11 cellular contexts compared by ENCODE assay signal in the genomic region with DNA sequence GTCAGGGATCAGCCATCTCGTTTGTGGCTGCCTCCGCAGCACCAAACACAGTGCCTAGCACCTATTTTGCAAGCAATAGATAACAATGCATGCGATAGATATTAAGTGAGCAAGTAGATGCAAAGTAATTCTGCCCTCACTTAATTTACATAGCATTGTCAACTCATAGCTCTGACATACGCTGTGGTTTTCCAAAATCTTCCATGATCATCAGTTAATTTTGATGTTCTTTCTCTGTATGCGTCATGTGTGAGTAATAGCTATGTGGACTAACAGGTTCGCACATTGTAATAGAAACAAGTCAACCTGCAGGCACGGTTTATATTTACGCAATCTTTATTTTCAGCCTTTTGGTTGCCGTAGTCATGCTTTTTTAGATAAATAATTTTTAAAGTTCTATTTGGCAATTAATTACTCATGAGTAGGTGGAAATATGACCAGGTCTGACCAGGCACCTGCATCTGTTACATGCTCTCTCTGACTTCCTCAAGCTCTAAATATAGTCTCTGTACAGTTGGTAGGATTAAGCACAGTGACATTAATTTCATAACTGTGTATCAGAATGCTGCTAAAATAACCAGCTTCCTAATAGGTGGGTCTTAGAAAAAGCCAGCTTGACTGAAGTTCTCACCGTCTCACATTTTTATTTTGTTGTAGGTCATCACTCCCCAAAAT. TPM values are rescaled to one million over a fixed set of nuclear protein-coding genes. Genes with fewer than 3 reads are reported as not detected.
DNase-seq lines count a peak whose midpoint lies in the region; ATAC-seq and TF ChIP-seq lines count a peak whose summit lies in the region.
"Had no signal": no experiment of that assay in that cellular context is flagged by ENCODE, and none has a peak within 500 bp of the region (broad histone marks: within the 10 kb centered on the region; RNA-seq: fewer than 3 reads in every experiment).

No MANE protein-coding gene starts in this region.

- 50 to 59% methylated on average over 10 of the region's 10 CpGs for WGBS in esophagus, 2 donors

- no peaks in the 10 kb centered on the region for H3K27me3 ChIP-seq in HCT116 (ENCODE audit: insufficient read depth, low read length)
- no peaks in the 10 kb centered on the region for H3K27me3 ChIP-seq in OCI-LY1 (ENCODE audit: insufficient read depth, low read length)
- H3K27me3 ChIP-seq in esophagus (ENCODE audit: control insufficient read depth in 1 of 2, insufficient read depth in 2 of 2, low read length in 2 of 2) = no peaks in the 10 kb centered on the region
- no peaks in the 10 kb centered on the region for H3K27me3 ChIP-seq in skeletal muscle tissue (ENCODE audit: control insufficient read depth in 3 of 3, insufficient read depth in 3 of 3, low read length in 3 of 3)
- H3K27me3 ChIP-seq in A673 (replicated peaks; ENCODE audit: insufficient read depth, low read depth, low read length, poor library complexity) = no peaks in the 10 kb centered on the region

- H3K79me2 ChIP-seq in HCT116 (ENCODE audit: insufficient read depth, low read length) (no peaks in the 10 kb centered on the region), OCI-LY1 (ENCODE audit: insufficient read depth, low read length) (no peaks in the 10 kb centered on the region)

- H3K9ac ChIP-seq in HCT116 (ENCODE audit: low read length) (0 out of 2 replicates have a peak overlapping the region, but pooled peaks have one; percentile 10), OCI-LY1 (ENCODE audit: low read length) (no peak overlapping the region), skeletal muscle tissue (ENCODE audit: low read depth in 1 of 3, low read length in 3 of 3) (no peak overlapping the region)

- H3K4me2 ChIP-seq in HCT116 (ENCODE audit: low read length) (peak overlapping the region; percentile 80), OCI-LY1 (ENCODE audit: low read length) (peak overlapping the region; percentile 16; the same call in 1 of the 2 replicates)

- peak; percentile 82 for ATAC-seq in HCT116
- ATAC-seq in GM21619 (IDR thresholded peaks at IDR 0.05; ENCODE audit: unreplicated experiment) = no peak
- no peak for ATAC-seq in HG02870 (IDR thresholded peaks at IDR 0.05; ENCODE audit: unreplicated experiment)

- H3K9me2 ChIP-seq in HCT116 (ENCODE audit: insufficient read depth) (no peaks in the 10 kb centered on the region), OCI-LY1 (ENCODE audit: low read depth, low read length) (no peaks in the 10 kb centered on the region)

- H3K36me3 ChIP-seq in HCT116 (ENCODE audit: control insufficient read depth in 1 of 2, insufficient read depth in 2 of 2, low read length in 2 of 2) (no peaks in the 10 kb centered on the region), OCI-LY1 (ENCODE audit: insufficient read depth, low read length) (peaks cover 45% of the 10 kb centered on the region), esophagus (ENCODE audit: control insufficient read depth in 2 of 2, insufficient read depth in 2 of 2, low read length in 1 of 2) (peaks cover 4 to 6% of the 10 kb centered on the region in 2 donors), skeletal muscle tissue (ENCODE audit: control insufficient read depth in 3 of 3, insufficient read depth in 3 of 3, low read length in 3 of 3) (peaks cover 16 to 38% (median 36%) of the 10 kb centered on the region in 3 donors), A673 (ENCODE audit: insufficient read depth, low read length, poor library complexity, severe bottlenecking) (no peaks in the 10 kb centered on the region)

- H4K20me1 ChIP-seq in HCT116 (ENCODE audit: insufficient read depth) (no peaks in the 10 kb centered on the region), OCI-LY1 (ENCODE audit: insufficient read depth, low read length) (no peaks in the 10 kb centered on the region)

- POLR2A ChIA-PET in HCT116 (lab: Charles Lee) = interaction anchor here (1.3 kb wide), 1 partner anchor 14 kb away, joined by 3 read pairs; no protein-coding TSS in a partner anchor
- POLR2A ChIA-PET in A673 (lab: Charles Lee; ENCODE audit: low non-redundant PET) = no interaction called here

- H3K4me1 ChIP-seq in HCT116 (ENCODE audit: control insufficient read depth in 1 of 2, insufficient read depth in 2 of 2, low read length in 2 of 2) (peaks cover 23 to 34% of the 10 kb centered on the region in 2 experiments), OCI-LY1 (ENCODE audit: insufficient read depth, low read length, severe bottlenecking) (peaks cover 42% of the 10 kb centered on the region), esophagus (ENCODE audit: control insufficient read depth in 2 of 2, insufficient read depth in 2 of 2, low read length in 1 of 2) (peaks cover 0 to 2% of the 10 kb centered on the region in 2 donors), skeletal muscle tissue (ENCODE audit: control insufficient read depth in 3 of 3, insufficient read depth in 3 of 3, low read length in 3 of 3) (peaks cover 14 to 36% (median 26%) of the 10 kb centered on the region in 3 donors), A673 (ENCODE audit: insufficient read depth, low read length, poor library complexity, severe bottlenecking) (no peaks in the 10 kb centered on the region)

- H3K27ac ChIP-seq in HCT116 (ENCODE audit: low read depth, low read length) (peak overlapping the region; percentile 18; the same call in 1 of the 2 replicates), OCI-LY1 (ENCODE audit: low read depth, low read length, poor library complexity, severe bottlenecking) (peak overlapping the region; percentile 62), esophagus (ENCODE audit: low read depth in 2 of 2, low read length in 1 of 2) (peak overlapping the region; percentile 77 to 85), skeletal muscle tissue (ENCODE audit: low read depth, low read length) (peak overlapping the region; percentile 66), A673 (ENCODE audit: low read depth, low read length, poor library complexity, severe bottlenecking) (no peak overlapping the region)

- CTCF ChIA-PET in HCT116 (lab: Charles Lee) = no interaction called here
- CTCF ChIA-PET in A673 (lab: Charles Lee) = no interaction called here

- DNase-seq in HCT116 (ENCODE audit: low read depth, low spot score) = peak; percentile 77
- no peak for DNase-seq in A673 (ENCODE audit: low spot score)
- DNase-seq: caudate nucleus, NCI-H1694, retina, T-helper 9 cell had no signal

- intact Hi-C loops in HCT116 (cut with micrococcal nuclease) (no loop called here), A673 (cut with micrococcal nuclease; ENCODE audit: unreplicated experiment) (no loop called here)

- peak overlapping the region in 1 of 2 experiments; percentile 44; a peak in 2 of 4 replicates for H3K4me3 ChIP-seq in HCT116 (replicated peaks in 1 of 2; ENCODE audit: low read depth in 1 of 2, low read length in 2 of 2)
- no peak overlapping the region for H3K4me3 ChIP-seq in OCI-LY1 (ENCODE audit: low read depth, low read length, poor library complexity, severe bottlenecking)
- H3K4me3 ChIP-seq in esophagus (ENCODE audit: low read depth in 1 of 2, low read length in 2 of 2) = no peak overlapping the region
- H3K4me3 ChIP-seq in skeletal muscle tissue (ENCODE audit: low read length in 3 of 3) = peak overlapping the region in 2 of 3 donors; percentile 6 to 20
- H3K4me3 ChIP-seq in A673 (ENCODE audit: low read depth, low read length, poor library complexity, severe bottlenecking) = no peak overlapping the region

- BruUV-seq in HCT116 (replicated peaks; lab: Mats Ljungman, UMichigan) (no TSS peak), A673 (replicated peaks; lab: Mats Ljungman, UMichigan) (no TSS peak)

- H3F3A ChIP-seq in OCI-LY1 (ENCODE audit: insufficient read depth, low read length) = no peaks in the 10 kb centered on the region

- TF ChIP-seq RAD21 in HCT116 (IDR thresholded peaks at IDR 0.05; ENCODE audit: low read depth) = peak; percentile 6; the same call in 1 of the 2 replicates

- TF ChIP-seq CTCF in HCT116 (IDR thresholded peaks at IDR 0.05 in 2 of 3, conservative IDR thresholded peaks at IDR 0.05 in 1 of 3; ENCODE audit: borderline replicate concordance in 1 of 3, insufficient read depth in 1 of 3, low read depth in 2 of 3, low read length in 2 of 3) (no peak), OCI-LY1 (IDR thresholded peaks at IDR 0.05; ENCODE audit: low read length) (no peak), A673 (conservative IDR thresholded peaks at IDR 0.05; ENCODE audit: low read depth, low read length) (no peak)

- H3K9me3 ChIP-seq in HCT116 (ENCODE audit: control insufficient read depth in 1 of 2, insufficient read depth in 1 of 2, low read depth in 1 of 2, low read length in 2 of 2) (no peaks in the 10 kb centered on the region), OCI-LY1 (ENCODE audit: low read length) (no peaks in the 10 kb centered on the region), esophagus (ENCODE audit: control insufficient read depth in 2 of 2, insufficient read depth in 1 of 2, low read depth in 1 of 2, low read length in 1 of 2) (no peaks in the 10 kb centered on the region), skeletal muscle tissue (ENCODE audit: control insufficient read depth in 3 of 3, low read length in 3 of 3) (no peaks in the 10 kb centered on the region), A673 (ENCODE audit: low read depth, low read length, poor library complexity, severe bottlenecking) (no peaks in the 10 kb centered on the region)

- H2AFZ ChIP-seq in HCT116 (ENCODE audit: low read depth, low read length, poor library complexity, severe bottlenecking) (peak overlapping the region; percentile 26), OCI-LY1 (ENCODE audit: low read length) (no peak overlapping the region)

- no peak for TF ChIP-seq POLR2A in HCT116 (IDR thresholded peaks at IDR 0.05; ENCODE audit: borderline replicate concordance, extremely low read depth, insufficient read depth, insufficient read length)

- RAD21 ChIA-PET in HCT116 (lab: Charles Lee; ENCODE audit: low non-redundant PET in 1 of 2, low total read pairs in 2 of 2, uncharacterized antibody in 2 of 2, unreplicated experiment in 2 of 2) = no interaction called here

TF ChIP-seq in HCT116, 20 proteins besides CTCF, POLR2A, EP300 and RAD21 (continues in another document):
- TF ChIP-seq EZH2phosphoT487 (IDR thresholded peaks at IDR 0.05; ENCODE audit: borderline replicate concordance) (no peak), YY1 (IDR thresholded peaks at IDR 0.05; ENCODE audit: extremely low read depth, insufficient replicate concordance, low read depth, low read length) (no peak), MAX (IDR thresholded peaks at IDR 0.05) (peak; percentile 76; the same call in 1 of the 2 replicates)

RNA-seq across cellular contexts. Expression of gene MAP3K8, which starts 13.3 kb away (rescaled TPM):
- total RNA-seq in HCT116 (2021; ENCODE audit: unreplicated experiment) (4.5 TPM), skeletal muscle tissue (16.7 TPM), A673 (2021) (4.5 TPM in 2 replicates)
- 3.5 and 6.0 TPM in 2 replicates for polyA plus RNA-seq in HCT116 (2012)
- 10 to 100 TPM; 13.7 to 20.1 TPM for polyA plus RNA-seq in esophagus

Comparison
In these comparisons a context has a peak if more than half of its experiments do, and no peak if none do; other contexts are left out.
1. H3K4me3 ChIP-seq: peak in skeletal muscle tissue (2 of 3); none in OCI-LY1 (single experiment), esophagus (0 of 2) and A673 (single experiment).